7 cellular contexts compared by ENCODE assay signal in genomic region chr6:14697427-14697826, GRCh38.
"Had no signal": no experiment of that assay in that cellular context is flagged by ENCODE, and none has a peak within 500 bp of the region (broad histone marks: within the 10 kb centered on the region; RNA-seq: fewer than 3 reads in every experiment).

No MANE protein-coding gene starts in this region.

- H3K27ac ChIP-seq: HL-60, KMS-11 had no signal

- H3K9ac ChIP-seq: KMS-11 had no signal

- FAIRE-seq: HepG2, HTR-8/SVneo had no signal

- H3K4me2 ChIP-seq: KMS-11 had no signal

- DNase-seq: IMR-90, KBM-7, KG1 had no signal

- ATAC-seq: HepG2 had no signal
